Comparison of ENCODE assay signal across 12 cellular contexts in the genomic region with DNA sequence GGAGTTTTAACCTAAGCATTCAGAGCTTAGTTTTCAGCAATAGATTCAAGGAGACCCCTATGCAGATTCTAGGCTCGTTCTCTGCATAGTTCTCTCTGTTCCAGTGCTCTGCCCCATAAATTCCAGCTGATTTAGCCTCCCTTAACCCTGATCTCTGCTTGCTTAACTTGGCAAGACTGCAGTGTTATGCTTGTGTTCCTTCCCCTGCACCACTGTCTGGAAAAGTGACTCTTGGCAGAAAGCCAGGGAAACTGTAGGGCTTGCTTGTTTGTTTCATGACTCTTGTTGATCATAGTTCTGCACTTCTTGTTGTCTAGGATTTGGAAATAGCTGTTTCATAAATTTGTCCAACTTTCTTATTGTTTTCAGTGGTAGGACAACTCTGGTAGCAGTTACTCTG. TPM values are rescaled to one million over a fixed set of nuclear protein-coding genes. Genes with fewer than 3 reads are reported as not detected.
DNase-seq lines count a peak whose midpoint lies in the region; FAIRE-seq and TF ChIP-seq lines count a peak whose summit lies in the region.
"Had no signal": no experiment of that assay in that cellular context is flagged by ENCODE, and none has a peak within 500 bp of the region (broad histone marks: within the 10 kb centered on the region; RNA-seq: fewer than 3 reads in every experiment).

No MANE protein-coding gene starts in this region.

- no peaks in the 10 kb centered on the region for H3K9me3 ChIP-seq in smooth muscle cell (replicated peaks; ENCODE audit: low read depth)
- H3K9me3 ChIP-seq: psoas muscle, uterus had no signal

- H3K4me3 ChIP-seq in bronchial epithelial cell (ENCODE audit: low read depth, low read length) (no peak overlapping the region), smooth muscle cell (no peak overlapping the region)
- H3K4me3 ChIP-seq: psoas muscle, uterus had no signal

- no peaks in the 10 kb centered on the region for H4K20me1 ChIP-seq in smooth muscle cell (ENCODE audit: low read depth)

- TF ChIP-seq CTCF in bronchial epithelial cell (IDR thresholded peaks at IDR 0.05; ENCODE audit: insufficient read depth, low read length, severe bottlenecking) (no peak), smooth muscle cell (IDR thresholded peaks at IDR 0.05; ENCODE audit: borderline replicate concordance, insufficient read depth, poor library complexity, severe bottlenecking) (no peak)

- H3K4me2 ChIP-seq in smooth muscle cell = peak overlapping the region; percentile 39

- no peak overlapping the region for H2AFZ ChIP-seq in smooth muscle cell (ENCODE audit: low read depth)

- DNase-seq in NCI-H1092 treated with DMSO at 0.1 percent for 48 hours (lab: John Stamatoyannopoulos, UW) = peak; percentile 4
- no peak for DNase-seq in NCI-H1092 (lab: John Stamatoyannopoulos, UW)
- peak; percentile 50 for DNase-seq in bronchial epithelial cell (ENCODE audit: low read depth)
- DNase-seq in iris pigment epithelial cell (ENCODE audit: low read depth) = peak; percentile 84
- no peak for DNase-seq in smooth muscle cell (lab: John Stamatoyannopoulos, UW; ENCODE audit: unreplicated experiment)
- DNase-seq in activated naive CD4-positive, alpha-beta T cell treated with anti-CD3 and anti-CD28 coated beads, Interleukin-2, amount 50 U/mL, for 16 hours = no peak
- DNase-seq in NCI-H2227 (lab: John Stamatoyannopoulos, UW; ENCODE audit: unreplicated experiment) = no peak
- DNase-seq in SKM-1 treated with dmso at 0.1 percent for 144 hours (lab: John Stamatoyannopoulos, UW; ENCODE audit: unreplicated experiment) = no peak
- DNase-seq: activated CD4-positive, alpha-beta T cell treated with anti-CD3 and anti-CD28 coated beads, Interleukin-2, amount 50 U/mL, for 1 hour; NCI-H510A; psoas muscle had no signal

- peak overlapping the region; percentile 33 for H3K9ac ChIP-seq in smooth muscle cell (ENCODE audit: low read depth)

- FAIRE-seq in bronchial epithelial cell (lab: Jason Lieb, UNC) = no peak

- no peaks in the 10 kb centered on the region for H3K36me3 ChIP-seq in bronchial epithelial cell (ENCODE audit: control insufficient read depth, insufficient read depth, low read length)
- H3K36me3 ChIP-seq in smooth muscle cell (ENCODE audit: low read depth) = no peaks in the 10 kb centered on the region
- H3K36me3 ChIP-seq: uterus had no signal

- H3K27ac ChIP-seq in smooth muscle cell (ENCODE audit: low read depth) = peak overlapping the region; percentile 81
- H3K27ac ChIP-seq: psoas muscle, uterus had no signal

- H3F3A ChIP-seq in smooth muscle cell (ENCODE audit: low read depth) = peaks cover 14% of the 10 kb centered on the region

- H3K79me2 ChIP-seq in smooth muscle cell (ENCODE audit: low read depth) = no peaks in the 10 kb centered on the region

- H3K27me3 ChIP-seq in bronchial epithelial cell (ENCODE audit: control insufficient read depth, insufficient read depth, low read length) (no peaks in the 10 kb centered on the region), smooth muscle cell (ENCODE audit: low read depth) (no peaks in the 10 kb centered on the region)
- H3K27me3 ChIP-seq: uterus had no signal

- WGBS in smooth muscle cell (ENCODE audit: low lambda C conversion rate) = 10% methylated on average over 1 of the region's 1 CpG

- H3K4me1 ChIP-seq in smooth muscle cell (ENCODE audit: low read depth) = no peaks in the 10 kb centered on the region
- H3K4me1 ChIP-seq: uterus had no signal

RNA-seq across cellular contexts. Expression of a gene that starts 40.2 kb away (rescaled TPM):
- total RNA-seq in bronchial epithelial cell (45.3 and 66.4 TPM in 2 replicates), smooth muscle cell (115 and 119 TPM in 2 replicates)
- 93.8 and 114 TPM in 2 replicates for polyA plus RNA-seq in smooth muscle cell

RNA-seq across cellular contexts. Expression of a gene that starts 40.2 kb away (rescaled TPM):
- 10.3 and 22.4 TPM in 2 replicates for total RNA-seq in bronchial epithelial cell
- total RNA-seq in smooth muscle cell = 16.9 and 20.2 TPM in 2 replicates
- 21.4 and 24.5 TPM in 2 replicates for polyA plus RNA-seq in smooth muscle cell

Comparison
In these comparisons a context has a peak if more than half of its experiments do, and no peak if none do; other contexts are left out.
1. DNase-seq: peak in NCI-H1092 treated with DMSO at 0.1 percent for 48 hours (single experiment), bronchial epithelial cell (single experiment) and iris pigment epithelial cell (single experiment); none in NCI-H1092 (single experiment), smooth muscle cell (single experiment), activated naive CD4-positive, alpha-beta T cell treated with anti-CD3 and anti-CD28 coated beads, Interleukin-2, amount 50 U/mL, for 16 hours (single experiment), NCI-H2227 (single experiment) and SKM-1 treated with dmso at 0.1 percent for 144 hours (single experiment).